ENCODE assay signal across 1 cellular context in genomic region chr2:43193996-43194869, GRCh38.
TF ChIP-seq lines count a peak whose summit lies in the region.

No MANE protein-coding gene starts in this region.

TF ChIP-seq in GM12878, 131 proteins besides CTCF, POLR2A, EP300 and RAD21 (continued from another document):
- TF ChIP-seq BCL11A (IDR thresholded peaks at IDR 0.05; ENCODE audit: low read depth, low read length) (no peak), KLF5 (IDR thresholded peaks at IDR 0.05; ENCODE audit: partially characterized antibody) (peak; percentile 37), FOXK2 (IDR thresholded peaks at IDR 0.05) (peak; percentile 63), PKNOX1 (IDR thresholded peaks at IDR 0.05) (peak; percentile 72), ZNF207 (IDR thresholded peaks at IDR 0.05; ENCODE audit: borderline replicate concordance) (no peak), ZNF217 (IDR thresholded peaks at IDR 0.05) (peak; percentile 78), NFIC (IDR thresholded peaks at IDR 0.05; ENCODE audit: low read depth, low read length) (no peak), MAX (IDR thresholded peaks at IDR 0.05; ENCODE audit: low read depth, low read length) (no peak), RELA (IDR thresholded peaks at IDR 0.05; ENCODE audit: borderline replicate concordance, partially characterized antibody) (no peak), SKIL (IDR thresholded peaks at IDR 0.05; ENCODE audit: low read depth, poor library complexity, severe bottlenecking) (no peak), IKZF2 (IDR thresholded peaks at IDR 0.05) (peak; percentile 84; a peak in 3 of 4 replicates), ZBTB4 (CRISPR knock-in tag; IDR thresholded peaks at IDR 0.05) (no peak), CHD4 (IDR thresholded peaks at IDR 0.05) (no peak), NR2F1 (conservative IDR thresholded peaks at IDR 0.05) (peak; percentile 97), ZBTB33 (IDR thresholded peaks at IDR 0.05) (no peak), POLR2AphosphoS2 (IDR thresholded peaks at IDR 0.05; ENCODE audit: low read depth, low read length) (no peak), HDGF (IDR thresholded peaks at IDR 0.05) (peak; percentile 84; the same call in 1 of the 2 replicates), ATF7 (IDR thresholded peaks at IDR 0.05; ENCODE audit: low read depth) (peak; percentile 27; the same call in 1 of the 2 replicates), ESRRA (IDR thresholded peaks at IDR 0.05; ENCODE audit: low read length) (peak; percentile 80; the same call in 1 of the 2 replicates), E4F1 (IDR thresholded peaks at IDR 0.05; ENCODE audit: borderline replicate concordance, partially characterized antibody) (no peak), MTA2 (IDR thresholded peaks at IDR 0.05; ENCODE audit: low read depth) (peak; percentile 81), KDM1A (IDR thresholded peaks at IDR 0.05; ENCODE audit: borderline replicate concordance) (no peak), GATAD2B (conservative IDR thresholded peaks at IDR 0.05; ENCODE audit: low read depth) (peak; percentile 78), CREB1 (IDR thresholded peaks at IDR 0.05; ENCODE audit: low read depth) (no peak), E2F4 (IDR thresholded peaks at IDR 0.05; ENCODE audit: low read depth, low read length) (no peak), TCF12 (IDR thresholded peaks at IDR 0.05; ENCODE audit: low read depth, low read length) (0 out of 2 replicates have a peak, but pooled peaks have one; percentile 17), SPI1 (IDR thresholded peaks at IDR 0.05; ENCODE audit: borderline replicate concordance, insufficient read depth, low read depth, low read length) (0 out of 2 replicates have a peak, but pooled peaks have one; percentile 9), BRCA1 (IDR thresholded peaks at IDR 0.05; ENCODE audit: low read depth, low read length) (no peak), BACH1 (IDR thresholded peaks at IDR 0.05; ENCODE audit: borderline replicate concordance) (0 out of 2 replicates have a peak, but pooled peaks have one; percentile 45), SIX5 (IDR thresholded peaks at IDR 0.05; ENCODE audit: low read depth, low read length, severe bottlenecking) (no peak), NBN (IDR thresholded peaks at IDR 0.05) (peak; percentile 43), DPF2 (IDR thresholded peaks at IDR 0.05) (peak; percentile 95), MYB (IDR thresholded peaks at IDR 0.05; ENCODE audit: borderline replicate concordance, low read depth, low read length) (no peak), TCF3 (IDR thresholded peaks at IDR 0.05; ENCODE audit: borderline replicate concordance, insufficient read depth, low read depth, low read length) (no peak)
